In genomic region chr10:89759531-89759930, GRCh38 we compare ENCODE assay signal across 28 cellular contexts.
"Had no signal": no experiment of that assay in that cellular context is flagged by ENCODE, and none has a peak within 500 bp of the region (broad histone marks: within the 10 kb centered on the region; RNA-seq: fewer than 3 reads in every experiment).

No MANE protein-coding gene starts in this region.

- H3K79me2 ChIP-seq: parathyroid adenoma had no signal

- H3K4me1 ChIP-seq: neural progenitor cell, parathyroid adenoma, psoas muscle, spleen, suprapubic skin, testis, tibial artery, transverse colon, upper lobe of right lung, uterus had no signal

- H2AFZ ChIP-seq: neural progenitor cell, parathyroid adenoma had no signal

- H3K27me3 ChIP-seq: neural progenitor cell, ovary, spleen, suprapubic skin, testis, tibial artery, transverse colon, upper lobe of right lung, uterus had no signal

- H3K27ac ChIP-seq: neural progenitor cell, ovary, parathyroid adenoma, psoas muscle, skin epidermis, spleen, suprapubic skin, testis, tibial artery, transverse colon, upper lobe of right lung, uterus had no signal

- ATAC-seq: natural killer cell; psoas muscle; right cardiac atrium; sciatic nerve; stimulated activated memory B cell treated with anti-CD40 and anti-IgM and Interleukin-4, amounts not matched to agents 10 μg/mL and 1 μg/mL and 100 μg/mL, for 72 hours; stimulated activated naive CD8-positive, alpha-beta T cell treated with anti-CD3 and anti-CD28 coated beads, Interleukin-15, amount 100 ng/mL, for 72 hours; stimulated activated naive CD8-positive, alpha-beta T cell treated with anti-CD3 and anti-CD28 coated beads, Interleukin-15, Interleukin-2, amounts not matched to agents 100 U/mL and 50 U/mL, for 24 hours; upper lobe of right lung had no signal

- H3K9ac ChIP-seq: neural progenitor cell, parathyroid adenoma had no signal

- H3K4me2 ChIP-seq: neural progenitor cell, smooth muscle cell had no signal

- H3K9me3 ChIP-seq: ovary, psoas muscle, spleen, suprapubic skin, testis, tibial artery, transverse colon, upper lobe of right lung, uterus had no signal

- H3K36me3 ChIP-seq: ovary had no signal

- H3K4me3 ChIP-seq: neural progenitor cell, ovary, psoas muscle, skin epidermis, smooth muscle cell, spleen, suprapubic skin, testis, tibial artery, transverse colon, upper lobe of right lung, uterus had no signal

- DNase-seq: natural killer cell; occipital lobe; ovary; posterior cingulate gyrus; psoas muscle; right cardiac atrium; spleen; stimulated activated CD4-positive, alpha-beta T cell treated with anti-CD3 and anti-CD28 coated beads, Interleukin-12 subunit alpha, Interleukin-12 subunit beta, amount 100 ng/mL, for 4 hours; stimulated activated CD4-positive, alpha-beta T cell treated with anti-CD3 and anti-CD28 coated beads, Interleukin-1b, Interleukin-23, amount 100 ng/mL, for 48 hours; stimulated activated CD4-positive, alpha-beta T cell treated with anti-CD3 and anti-CD28 coated beads, Interleukin-4, amount 100 ng/mL, for 1 hour; stimulated activated CD4-positive, alpha-beta T cell treated with anti-CD3 and anti-CD28 coated beads, Interleukin-4, amount 100 ng/mL, for 4 hours; stimulated activated CD8-positive, alpha-beta memory T cell treated with anti-CD3 and anti-CD28 coated beads, Interleukin-4, amount 100 ng/mL, for 48 hours; stimulated activated naive CD4-positive, alpha-beta T cell; stimulated activated naive CD8-positive, alpha-beta T cell treated with anti-CD3 and anti-CD28 coated beads, Interleukin-15, amount 100 ng/mL, for 72 hours; stimulated activated naive CD8-positive, alpha-beta T cell treated with anti-CD3 and anti-CD28 coated beads, Interleukin-15, Interleukin-2, amounts not matched to agents 100 U/mL and 50 U/mL, for 24 hours; substantia nigra; testis; tibial artery; transverse colon; upper lobe of right lung; uterus had no signal
